Comparison of ENCODE assay signal across 29 cellular contexts in genomic region chr10:78755075-78755695, GRCh38.
DNase-seq lines count a peak whose midpoint lies in the region; ATAC-seq and TF ChIP-seq lines count a peak whose summit lies in the region.
"Had no signal": no experiment of that assay in that cellular context is flagged by ENCODE, and none has a peak within 500 bp of the region (broad histone marks: within the 10 kb centered on the region; RNA-seq: fewer than 3 reads in every experiment).

No MANE protein-coding gene starts in this region.

- no peaks in the 10 kb centered on the region for H3F3A ChIP-seq in GM23338 (replicated peaks; ENCODE audit: low read depth)

- ATAC-seq in GM23338 (no peak), SK-N-SH treated with all-trans-retinoic acid at 6 μM for 48 hours (peak; percentile 9; the same call in 2 of the 3 replicates), HG03469 (IDR thresholded peaks at IDR 0.05; ENCODE audit: unreplicated experiment) (no peak)
- ATAC-seq: activated CD4-positive, alpha-beta T cell treated with anti-CD3 and anti-CD28 coated beads for 36 hours; activated CD8-positive, alpha-beta T cell treated with anti-CD3 and anti-CD28 coated beads, Interleukin-2, amount 10 ng/mL, durations not matched to agents 7 days and 5 days; activated T-helper 17 cell treated with anti-CD3 and anti-CD28 coated beads, Interleukin-2, amount 50 U/mL, for 72 hours; HCT116; HepG2; left colon; stimulated activated naive B cell treated with anti-CD40 and anti-IgM and Interleukin-4, amounts not matched to agents 10 μg/mL and 1 μg/mL and 100 μg/mL, for 72 hours; upper lobe of right lung had no signal

- no peak overlapping the region for H3K4me2 ChIP-seq in GM23338
- no peak overlapping the region for H3K4me2 ChIP-seq in mesenchymal stem cell (ENCODE audit: low read length, poor library complexity, severe bottlenecking)
- peak overlapping the region; percentile 19 for H3K4me2 ChIP-seq in osteoblast (ENCODE audit: insufficient read depth, low read length)

- no peaks in the 10 kb centered on the region for H3K36me3 Mint-ChIP-seq in GM23338 (ENCODE audit: low read depth)
- no peaks in the 10 kb centered on the region for H3K36me3 Mint-ChIP-seq in T-helper 2 cell treated with Interferon-gamma antibody and Interleukin-4, amounts not matched to agents 5 μg/mL and 100 μg/mL, for 36 hours (ENCODE audit: low read depth)
- H3K36me3 Mint-ChIP-seq: activated naive CD4-positive, alpha-beta T cell treated with anti-CD3 and anti-CD28 coated beads, Interleukin-2, amount 10 ng/mL, durations not matched to agents 7 days and 5 days; stimulated activated naive B cell treated with anti-CD40 and anti-IgM and Interleukin-4, amounts not matched to agents 10 μg/mL and 1 μg/mL and 100 μg/mL, for 72 hours had no signal

- H3K4me3 ChIP-seq in GM23338 (no peak overlapping the region), mesenchymal stem cell (ENCODE audit: insufficient read depth in 1 of 2, low read depth in 1 of 2, low read length in 2 of 2) (no peak overlapping the region), osteoblast (ENCODE audit: insufficient read depth, low read length) (no peak overlapping the region)
- H3K4me3 ChIP-seq: adrenal gland, Peyer's patch, upper lobe of right lung had no signal

- H3K18ac ChIP-seq in mesenchymal stem cell (ENCODE audit: low read depth in 1 of 2, low read length in 2 of 2) = peak overlapping the region; percentile 81 to 86

- H4K91ac ChIP-seq in mesenchymal stem cell (ENCODE audit: low read length) = peak overlapping the region; percentile 96

- H3K27me3 ChIP-seq in GM23338 (ENCODE audit: insufficient read depth) (no peaks in the 10 kb centered on the region), mesenchymal stem cell (ENCODE audit: control insufficient read depth in 1 of 2, insufficient read depth in 1 of 2, low read length in 2 of 2) (no peaks in the 10 kb centered on the region), osteoblast (ENCODE audit: insufficient read depth, low read length) (no peaks in the 10 kb centered on the region)
- H3K27me3 ChIP-seq: adrenal gland, Peyer's patch, upper lobe of right lung had no signal

- H3K9me3 ChIP-seq in mesenchymal stem cell (ENCODE audit: control insufficient read depth, low read length) (no peaks in the 10 kb centered on the region), osteoblast (ENCODE audit: low read depth, low read length) (no peaks in the 10 kb centered on the region)
- H3K9me3 ChIP-seq: adrenal gland, Peyer's patch, upper lobe of right lung had no signal

- H3K4ac ChIP-seq in mesenchymal stem cell (ENCODE audit: low read depth in 1 of 2, low read length in 2 of 2) = peak overlapping the region; percentile 62 to 87

- peaks cover 25% of the 10 kb centered on the region for H3K4me1 Mint-ChIP-seq in GM23338
- peaks cover 3% of the 10 kb centered on the region for H3K4me1 Mint-ChIP-seq in T-helper 2 cell treated with Interferon-gamma antibody and Interleukin-4, amounts not matched to agents 5 μg/mL and 100 μg/mL, for 36 hours (ENCODE audit: low read depth)
- H3K4me1 Mint-ChIP-seq: activated naive CD4-positive, alpha-beta T cell treated with anti-CD3 and anti-CD28 coated beads, Interleukin-2, amount 10 ng/mL, durations not matched to agents 7 days and 5 days; activated T-helper 17 cell treated with anti-CD3 and anti-CD28 coated beads, Interleukin-2, amount 50 U/mL, for 72 hours had no signal

- no peak overlapping the region for H3K27ac ChIP-seq in GM23338 (ENCODE audit: low read depth)
- H3K27ac ChIP-seq in mesenchymal stem cell (ENCODE audit: low read length, poor library complexity, severe bottlenecking) = no peak overlapping the region
- H3K27ac ChIP-seq in osteoblast (ENCODE audit: low read depth, low read length) = peak overlapping the region; percentile 9
- H3K27ac ChIP-seq: Peyer's patch, upper lobe of right lung had no signal

- no peak overlapping the region for H3K27ac Mint-ChIP-seq in GM23338
- no peak overlapping the region for H3K27ac Mint-ChIP-seq in T-helper 2 cell treated with Interferon-gamma antibody and Interleukin-4, amounts not matched to agents 5 μg/mL and 100 μg/mL, for 36 hours
- H3K27ac Mint-ChIP-seq: activated CD4-positive, alpha-beta T cell treated with anti-CD3 and anti-CD28 coated beads for 36 hours; activated CD8-positive, alpha-beta T cell treated with anti-CD3 and anti-CD28 coated beads, Interleukin-2, amount 10 ng/mL, durations not matched to agents 7 days and 5 days; activated naive CD4-positive, alpha-beta T cell treated with anti-CD3 and anti-CD28 coated beads, Interleukin-2, amount 10 ng/mL, durations not matched to agents 7 days and 5 days; activated T-helper 17 cell treated with anti-CD3 and anti-CD28 coated beads, Interleukin-2, amount 50 U/mL, for 72 hours; stimulated activated naive B cell treated with anti-CD40 and anti-IgM and Interleukin-4, amounts not matched to agents 10 μg/mL and 1 μg/mL and 100 μg/mL, for 72 hours had no signal

- no peaks in the 10 kb centered on the region for H3K9me3 Mint-ChIP-seq in GM23338
- no peaks in the 10 kb centered on the region for H3K9me3 Mint-ChIP-seq in T-helper 2 cell treated with Interferon-gamma antibody and Interleukin-4, amounts not matched to agents 5 μg/mL and 100 μg/mL, for 36 hours
- H3K9me3 Mint-ChIP-seq: activated naive CD4-positive, alpha-beta T cell treated with anti-CD3 and anti-CD28 coated beads, Interleukin-2, amount 10 ng/mL, durations not matched to agents 7 days and 5 days; activated T-helper 17 cell treated with anti-CD3 and anti-CD28 coated beads, Interleukin-2, amount 50 U/mL, for 72 hours; stimulated activated naive B cell treated with anti-CD40 and anti-IgM and Interleukin-4, amounts not matched to agents 10 μg/mL and 1 μg/mL and 100 μg/mL, for 72 hours had no signal

- WGBS in mesenchymal stem cell = 83% methylated on average over 8 of the region's 11 CpGs

- TF ChIP-seq CTCF in GM23338 (conservative IDR thresholded peaks at IDR 0.05; ENCODE audit: low read depth in 2 of 2) (no peak), osteoblast (IDR thresholded peaks at IDR 0.05; ENCODE audit: extremely low read depth, low read depth, low read length) (no peak)

- no peak for DNase-seq in GM23338 (ENCODE audit: low spot score)
- DNase-seq in mesenchymal stem cell = no peak
- DNase-seq in osteoblast (ENCODE audit: insufficient read length, low spot score, missing footprints) = no peak
- DNase-seq in H4 (ENCODE audit: low spot score) = no peak
- no peak for DNase-seq in NCI-H1417 (lab: John Stamatoyannopoulos, UW)
- DNase-seq in T-helper 2 cell treated with Interferon-gamma antibody and Interleukin-4, amounts not matched to agents 5 μg/mL and 100 μg/mL, for 36 hours (ENCODE audit: low spot score) = no peak
- DNase-seq: activated CD4-positive, alpha-beta T cell treated with anti-CD3 and anti-CD28 coated beads for 36 hours; activated CD8-positive, alpha-beta T cell treated with anti-CD3 and anti-CD28 coated beads, Interleukin-2, amount 10 ng/mL, durations not matched to agents 7 days and 5 days; activated naive CD4-positive, alpha-beta T cell treated with anti-CD3 and anti-CD28 coated beads, Interleukin-2, amount 10 ng/mL, durations not matched to agents 7 days and 5 days; adrenal gland; C1 segment of cervical spinal cord; DMS79; immature natural killer cell; left colon; NCI-H1694; NCI-H526 treated with DMSO at 0.1 percent for 48 hours; occipital lobe; SHP77 treated with DMSO at 0.1 percent for 48 hours; stimulated activated naive B cell treated with anti-CD40 and anti-IgM and Interleukin-4, amounts not matched to agents 10 μg/mL and 1 μg/mL and 100 μg/mL, for 72 hours; substantia nigra; SW 1271; T-helper 9 cell; upper lobe of right lung had no signal

- no peaks in the 10 kb centered on the region for H4K20me1 ChIP-seq in GM23338 (replicated peaks; ENCODE audit: insufficient read depth)
- no peaks in the 10 kb centered on the region for H4K20me1 ChIP-seq in osteoblast (ENCODE audit: insufficient read depth, low read length)

- no peak overlapping the region for H3K4me3 Mint-ChIP-seq in GM23338
- H3K4me3 Mint-ChIP-seq in T-helper 2 cell treated with Interferon-gamma antibody and Interleukin-4, amounts not matched to agents 5 μg/mL and 100 μg/mL, for 36 hours = no peak overlapping the region
- H3K4me3 Mint-ChIP-seq: activated CD4-positive, alpha-beta T cell treated with anti-CD3 and anti-CD28 coated beads for 36 hours; activated CD8-positive, alpha-beta T cell treated with anti-CD3 and anti-CD28 coated beads, Interleukin-2, amount 10 ng/mL, durations not matched to agents 7 days and 5 days; activated naive CD4-positive, alpha-beta T cell treated with anti-CD3 and anti-CD28 coated beads, Interleukin-2, amount 10 ng/mL, durations not matched to agents 7 days and 5 days; activated T-helper 17 cell treated with anti-CD3 and anti-CD28 coated beads, Interleukin-2, amount 50 U/mL, for 72 hours; immature natural killer cell; stimulated activated naive B cell treated with anti-CD40 and anti-IgM and Interleukin-4, amounts not matched to agents 10 μg/mL and 1 μg/mL and 100 μg/mL, for 72 hours had no signal

- no peak overlapping the region for H2BK5ac ChIP-seq in mesenchymal stem cell (ENCODE audit: low read depth, low read length, poor library complexity, severe bottlenecking)

- H2BK120ac ChIP-seq in mesenchymal stem cell (ENCODE audit: low read depth, low read length) = peak overlapping the region; percentile 50

- H3K14ac ChIP-seq in mesenchymal stem cell (ENCODE audit: low read length in 2 of 2) = peak overlapping the region in 1 of 2 experiments; percentile 64

- H3K9me2 ChIP-seq in GM23338 (ENCODE audit: insufficient read depth) = no peaks in the 10 kb centered on the region

- H2AFZ ChIP-seq in GM23338 = peak overlapping the region; percentile 89
- peak overlapping the region; percentile 70 for H2AFZ ChIP-seq in mesenchymal stem cell (ENCODE audit: low read depth, low read length)
- H2AFZ ChIP-seq in osteoblast (ENCODE audit: low read length) = no peak overlapping the region

- H4K8ac ChIP-seq in mesenchymal stem cell (ENCODE audit: low read length) = peak overlapping the region; percentile 56

- H3K4me1 ChIP-seq in GM23338 (ENCODE audit: insufficient read depth) (no peaks in the 10 kb centered on the region; the same call in 1 of the 2 replicates), mesenchymal stem cell (ENCODE audit: control insufficient read depth, insufficient read depth, low read depth, low read length) (peaks cover 40% of the 10 kb centered on the region), osteoblast (ENCODE audit: insufficient read depth, low read length) (peaks cover 40% of the 10 kb centered on the region)
- H3K4me1 ChIP-seq: Peyer's patch had no signal

- H3K27me3 Mint-ChIP-seq in GM23338 (ENCODE audit: insufficient read depth, low read depth, poor library complexity) = peaks cover 16% of the 10 kb centered on the region
- H3K27me3 Mint-ChIP-seq in T-helper 2 cell treated with Interferon-gamma antibody and Interleukin-4, amounts not matched to agents 5 μg/mL and 100 μg/mL, for 36 hours (ENCODE audit: low read depth) = peaks cover 6% of the 10 kb centered on the region

- H3K23ac ChIP-seq in mesenchymal stem cell (ENCODE audit: low read length in 2 of 2) = peak overlapping the region in 1 of 2 experiments; percentile 51

- H3K79me1 ChIP-seq in mesenchymal stem cell (replicated peaks; ENCODE audit: low read length, poor library complexity, severe bottlenecking) = no peaks in the 10 kb centered on the region

- H2AK5ac ChIP-seq in mesenchymal stem cell (ENCODE audit: low read length, severe bottlenecking) = peak overlapping the region; percentile 79

- peak overlapping the region; percentile 93 for H2BK15ac ChIP-seq in mesenchymal stem cell (ENCODE audit: low read depth, poor library complexity, severe bottlenecking)

- H3K9ac ChIP-seq in mesenchymal stem cell (ENCODE audit: low read length) = peak overlapping the region; percentile 8

- H3K36me3 ChIP-seq in GM23338 (ENCODE audit: insufficient read depth) (no peaks in the 10 kb centered on the region), mesenchymal stem cell (ENCODE audit: control insufficient read depth in 1 of 2, insufficient read depth in 2 of 2, low read depth in 1 of 2, low read length in 2 of 2) (no peaks in the 10 kb centered on the region), osteoblast (ENCODE audit: insufficient read depth, low read length) (no peaks in the 10 kb centered on the region)
- H3K36me3 ChIP-seq: adrenal gland, Peyer's patch, upper lobe of right lung had no signal

- peak overlapping the region; percentile 85 to 100 for H2BK12ac ChIP-seq in mesenchymal stem cell (ENCODE audit: low read length in 2 of 2)

- H3K79me2 ChIP-seq in GM23338 (replicated peaks; ENCODE audit: insufficient read depth) (no peaks in the 10 kb centered on the region), osteoblast (ENCODE audit: insufficient read depth, low read length) (no peaks in the 10 kb centered on the region)
